In the genomic region with DNA sequence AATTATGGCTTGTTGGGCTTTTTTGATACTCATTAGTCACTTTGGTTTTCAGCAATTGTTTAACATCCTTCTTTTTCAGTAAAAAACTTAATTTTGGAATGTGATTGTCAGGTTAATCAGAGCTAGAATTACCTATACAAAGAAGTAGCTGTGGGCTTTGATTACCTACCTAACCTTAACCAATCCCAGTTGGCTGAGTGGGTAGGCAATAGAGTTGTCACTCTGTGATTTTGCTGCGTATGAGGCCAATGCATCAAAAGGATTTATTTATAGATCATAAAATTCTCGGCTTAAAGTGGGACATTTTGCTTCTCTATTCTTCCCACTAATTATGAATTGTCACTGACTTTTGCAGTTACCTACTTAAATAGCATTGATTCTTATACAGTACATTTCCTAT, we compare ENCODE assay signal across 3 cellular contexts.
"Had no signal": no experiment of that assay in that cellular context is flagged by ENCODE, and none has a peak within 500 bp of the region (broad histone marks: within the 10 kb centered on the region; RNA-seq: fewer than 3 reads in every experiment).

No MANE protein-coding gene starts in this region.

- DNase-seq: GDM1, GF-D8 had no signal

- ATAC-seq: GM12878 had no signal
